10 cellular contexts compared by ENCODE assay signal in genomic region chr2:160224507-160224906, GRCh38. TPM values are rescaled to one million over a fixed set of nuclear protein-coding genes. Genes with fewer than 3 reads are reported as not detected.
A peak's percentile ranks its signal among the peaks of the same experiment; 100 is the strongest.
DNase-seq lines count a peak whose midpoint lies in the region; ATAC-seq and TF ChIP-seq lines count a peak whose summit lies in the region.
"Had no signal": no experiment of that assay in that cellular context is flagged by ENCODE, and none has a peak within 500 bp of the region (broad histone marks: within the 10 kb centered on the region; RNA-seq: fewer than 3 reads in every experiment).

No MANE protein-coding gene starts in this region.

- H3K4me1 ChIP-seq in psoas muscle = peaks cover 94% of the 10 kb centered on the region

- intact Hi-C loops in psoas muscle (cut with DNase I) = no loop called here
- intact Hi-C loops in activated CD8-positive, alpha-beta T cell treated with anti-CD3 and anti-CD28 coated beads for 36 hours (cut with micrococcal nuclease) = no loop called here

- no peak for TF ChIP-seq CTCF in psoas muscle (IDR thresholded peaks at IDR 0.05)
- no peak for TF ChIP-seq CTCF in activated CD8-positive, alpha-beta T cell treated with anti-CD3 and anti-CD28 coated beads for 36 hours (IDR thresholded peaks at IDR 0.05)

- peak overlapping the region; percentile 90 for H3K27ac ChIP-seq in psoas muscle

- POLR2A ChIA-PET in activated CD8-positive, alpha-beta T cell treated with anti-CD3 and anti-CD28 coated beads for 36 hours (lab: Charles Lee) = no interaction called here

- H3K4me3 Mint-ChIP-seq in activated CD8-positive, alpha-beta T cell treated with anti-CD3 and anti-CD28 coated beads for 36 hours = no peak overlapping the region
- H3K4me3 Mint-ChIP-seq: memory B cell had no signal

- H3K27ac Mint-ChIP-seq in activated CD8-positive, alpha-beta T cell treated with anti-CD3 and anti-CD28 coated beads for 36 hours = no peak overlapping the region
- H3K27ac Mint-ChIP-seq: memory B cell had no signal

- CTCF ChIA-PET in activated CD8-positive, alpha-beta T cell treated with anti-CD3 and anti-CD28 coated beads for 36 hours (lab: Charles Lee) = interaction anchor here (0.8 kb wide), 1 partner anchor 13 kb away, joined by 3 read pairs; no protein-coding TSS in a partner anchor

- ATAC-seq in GM19395 (IDR thresholded peaks at IDR 0.05; ENCODE audit: unreplicated experiment) (peak; percentile 13), HG02938 (IDR thresholded peaks at IDR 0.05; ENCODE audit: unreplicated experiment) (peak; percentile 20), SK-N-SH treated with all-trans-retinoic acid at 6 μM for 48 hours (peak; percentile 25), psoas muscle (no peak), esophagus mucosa (no peak)
- ATAC-seq in activated CD8-positive, alpha-beta T cell treated with anti-CD3 and anti-CD28 coated beads for 36 hours = no peak

- no peaks in the 10 kb centered on the region for H3K9me3 Mint-ChIP-seq in activated CD8-positive, alpha-beta T cell treated with anti-CD3 and anti-CD28 coated beads for 36 hours
- H3K9me3 Mint-ChIP-seq: memory B cell had no signal

- H3K27me3 ChIP-seq in psoas muscle (ENCODE audit: insufficient read depth in 3 of 3, low read length in 2 of 3) = no peaks in the 10 kb centered on the region

- H3K36me3 ChIP-seq in psoas muscle (ENCODE audit: insufficient read depth in 1 of 2, low read depth in 1 of 2) = no peaks in the 10 kb centered on the region

- WGBS in psoas muscle, 3 donors = 88 to 95% (median 92%) methylated on average over 3 of the region's 3 CpGs

- H3K9me3 ChIP-seq in psoas muscle = no peaks in the 10 kb centered on the region

- peaks cover 44% of the 10 kb centered on the region for H3K4me1 Mint-ChIP-seq in activated CD8-positive, alpha-beta T cell treated with anti-CD3 and anti-CD28 coated beads for 36 hours (ENCODE audit: low read depth)
- H3K4me1 Mint-ChIP-seq: memory B cell had no signal

- no peak for DNase-seq in psoas muscle
- DNase-seq in NCI-H1436 treated with DMSO at 0.1 percent for 48 hours (lab: John Stamatoyannopoulos, UW) = no peak
- no peak for DNase-seq in stimulated activated CD4-positive, alpha-beta T cell treated with anti-CD3 and anti-CD28 coated beads, Interleukin-12 subunit alpha, Interleukin-12 subunit beta, amount 100 ng/mL, for 4 hours
- DNase-seq in activated CD8-positive, alpha-beta T cell treated with anti-CD3 and anti-CD28 coated beads for 36 hours = no peak

- no peak overlapping the region for H3K4me3 ChIP-seq in psoas muscle

- H3K27me3 Mint-ChIP-seq in activated CD8-positive, alpha-beta T cell treated with anti-CD3 and anti-CD28 coated beads for 36 hours = peaks cover 14% of the 10 kb centered on the region

- H3K36me3 Mint-ChIP-seq in activated CD8-positive, alpha-beta T cell treated with anti-CD3 and anti-CD28 coated beads for 36 hours (ENCODE audit: low read depth) = no peaks in the 10 kb centered on the region
- H3K36me3 Mint-ChIP-seq: memory B cell had no signal

TF ChIP-seq in SK-N-SH treated with all-trans-retinoic acid at 6 μM for 48 hours, 23 proteins besides CTCF, POLR2A, EP300 and RAD21:
- TF ChIP-seq ZNF565 (CRISPR knock-in tag; conservative IDR thresholded peaks at IDR 0.05; ENCODE audit: low read depth) (no peak), TCF4 (CRISPR knock-in tag; IDR thresholded peaks at IDR 0.05; ENCODE audit: borderline replicate concordance) (peak; percentile 51; the same call in 1 of the 2 replicates)

RNA-seq across cellular contexts. Expression of gene ITGB6, which starts 24.4 kb away (rescaled TPM):
- total RNA-seq in psoas muscle = 10 to 100 TPM in 2 of 4 donors, 1 to 10 TPM in 2; 4.6 to 24.3 (median 10.0) TPM
- 1 to 10 TPM; 2.1 to 4.8 (median 3.0) TPM for polyA plus RNA-seq in psoas muscle
- 24.2 TPM for total RNA-seq in esophagus mucosa
- total RNA-seq in activated CD8-positive, alpha-beta T cell treated with anti-CD3 and anti-CD28 coated beads for 36 hours = not detected
- total RNA-seq: subcutaneous adipose tissue had no signal

Comparison
In these comparisons a context has a peak if more than half of its experiments do, and no peak if none do; other contexts are left out.
1. ATAC-seq: peak in GM19395 (single experiment), HG02938 (single experiment) and SK-N-SH treated with all-trans-retinoic acid at 6 μM for 48 hours (single experiment); none in psoas muscle (0 of 4), esophagus mucosa (single experiment) and activated CD8-positive, alpha-beta T cell treated with anti-CD3 and anti-CD28 coated beads for 36 hours (single experiment).
2. RNA of gene ITGB6, which starts 24.4 kb away (total RNA-seq): 24.2 TPM in esophagus mucosa (single experiment) and 4.6 to 24.3 TPM in psoas muscle; not detected in activated CD8-positive, alpha-beta T cell treated with anti-CD3 and anti-CD28 coated beads for 36 hours; every median in the first group is over 4 times any median in the second.